14 cellular contexts compared by ENCODE assay signal in the genomic region with DNA sequence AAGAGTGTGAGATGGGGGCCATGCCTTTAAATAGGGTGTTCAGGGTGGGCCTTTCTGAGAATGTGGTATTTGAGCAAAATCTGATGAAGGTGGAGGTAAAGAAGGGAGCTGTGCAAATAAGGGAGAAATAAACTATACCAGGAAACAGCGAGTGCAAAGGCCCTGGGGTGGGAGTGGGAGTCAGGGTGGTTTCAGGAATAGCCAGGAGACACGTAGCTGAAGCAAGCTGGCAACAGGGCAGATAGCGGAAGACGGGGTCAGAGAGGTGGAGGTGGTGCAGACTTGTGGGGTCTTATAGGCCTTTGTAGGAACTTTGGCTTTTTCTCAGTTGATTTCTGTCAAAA. TPM values are rescaled to one million over a fixed set of nuclear protein-coding genes. Genes with fewer than 3 reads are reported as not detected.
"Had no signal": no experiment of that assay in that cellular context is flagged by ENCODE, and none has a peak within 500 bp of the region (broad histone marks: within the 10 kb centered on the region; RNA-seq: fewer than 3 reads in every experiment).

No MANE protein-coding gene starts in this region.

- H3K27ac ChIP-seq: colonic mucosa, neutrophil, right atrium auricular region, upper lobe of right lung had no signal

- H3K4me3 ChIP-seq: colonic mucosa, lung, right atrium auricular region, upper lobe of right lung had no signal

- H3K27me3 ChIP-seq: colonic mucosa, neutrophil, right atrium auricular region, upper lobe of right lung had no signal

- H3K4me1 ChIP-seq: colonic mucosa had no signal

- H3K36me3 ChIP-seq: colonic mucosa, neutrophil, right atrium auricular region, upper lobe of right lung had no signal

- DNase-seq: activated CD4-positive, alpha-beta T cell treated with anti-CD3 and anti-CD28 coated beads, Interleukin-2, amount 50 U/mL, for 48 hours; activated CD8-positive, alpha-beta memory T cell treated with anti-CD3 and anti-CD28 coated beads, Interleukin-2, amount 50 U/mL, for 48 hours; caudate nucleus; colonic mucosa; effector CD4-positive, alpha-beta T cell; immature natural killer cell; left cardiac atrium; naive thymus-derived CD4-positive, alpha-beta T cell; stimulated activated naive CD4-positive, alpha-beta T cell treated with Interleukin-2 at 50 U/mL for 16 hours; upper lobe of right lung had no signal

- H3K9me3 ChIP-seq: colonic mucosa, neutrophil, right atrium auricular region, upper lobe of right lung had no signal

RNA-seq across cellular contexts. Expression of a gene that starts 51.6 kb away (rescaled TPM):
- total RNA-seq: epithelial cell of proximal tubule had no signal
